Comparison of ENCODE assay signal across 18 cellular contexts in genomic region chr14:58815781-58816297, GRCh38.
DNase-seq lines count a peak whose midpoint lies in the region; ATAC-seq and TF ChIP-seq lines count a peak whose summit lies in the region.
"Had no signal": no experiment of that assay in that cellular context is flagged by ENCODE, and none has a peak within 500 bp of the region (broad histone marks: within the 10 kb centered on the region; RNA-seq: fewer than 3 reads in every experiment).

No MANE protein-coding gene starts in this region.

- DNase-seq in NCI-H82 (lab: John Stamatoyannopoulos, UW) (peak; percentile 22), NCI-H82 treated with DMSO at 0.1 percent for 48 hours (lab: John Stamatoyannopoulos, UW; ENCODE audit: unreplicated experiment) (no peak), NCI-H2227 treated with DMSO at 0.1 percent for 48 hours (lab: John Stamatoyannopoulos, UW) (peak; percentile 90), fibroblast of gingiva (ENCODE audit: low read depth) (peak; percentile 5), substantia nigra (lab: John Stamatoyannopoulos, UW) (no peak), GM20000 (ENCODE audit: low spot score) (no peak)
- DNase-seq: activated CD4-positive, alpha-beta T cell treated with anti-CD3 and anti-CD28 coated beads for 4 hours; activated naive CD4-positive, alpha-beta T cell treated with anti-CD3 and anti-CD28 coated beads for 36 hours; activated T-cell treated with anti-CD3 and anti-CD28 coated beads, Interleukin-2, amount 50 U/mL, for 48 hours; H9; lower lobe of right lung; NCI-H1930; small intestine; stimulated activated CD4-positive, alpha-beta T cell treated with anti-CD3 and anti-CD28 coated beads, Interleukin-1b, Interleukin-23, amount 100 ng/mL, for 48 hours; T-helper 17 cell had no signal

- peak overlapping the region; percentile 72 for H3K27ac ChIP-seq in substantia nigra (ENCODE audit: low read depth, low read length, poor library complexity, severe bottlenecking)
- H3K27ac ChIP-seq: BLaER1, lower lobe of right lung had no signal

- ATAC-seq in HG03439 (IDR thresholded peaks at IDR 0.05; ENCODE audit: unreplicated experiment) (no peak), GM18858 (IDR thresholded peaks at IDR 0.05; ENCODE audit: unreplicated experiment) (no peak)
- ATAC-seq: lower lobe of right lung, T-helper 17 cell had no signal

- no peak for TF ChIP-seq CTCF in GM20000 (IDR thresholded peaks at IDR 0.05; ENCODE audit: extremely low read depth, missing control alignments)

Comparison
In these comparisons a context has a peak if more than half of its experiments do, and no peak if none do; other contexts are left out.
1. DNase-seq: peak in NCI-H82 (single experiment), NCI-H2227 treated with DMSO at 0.1 percent for 48 hours (single experiment) and fibroblast of gingiva (single experiment); none in NCI-H82 treated with DMSO at 0.1 percent for 48 hours (single experiment), substantia nigra (0 of 49) and GM20000 (single experiment).